In the genomic region with DNA sequence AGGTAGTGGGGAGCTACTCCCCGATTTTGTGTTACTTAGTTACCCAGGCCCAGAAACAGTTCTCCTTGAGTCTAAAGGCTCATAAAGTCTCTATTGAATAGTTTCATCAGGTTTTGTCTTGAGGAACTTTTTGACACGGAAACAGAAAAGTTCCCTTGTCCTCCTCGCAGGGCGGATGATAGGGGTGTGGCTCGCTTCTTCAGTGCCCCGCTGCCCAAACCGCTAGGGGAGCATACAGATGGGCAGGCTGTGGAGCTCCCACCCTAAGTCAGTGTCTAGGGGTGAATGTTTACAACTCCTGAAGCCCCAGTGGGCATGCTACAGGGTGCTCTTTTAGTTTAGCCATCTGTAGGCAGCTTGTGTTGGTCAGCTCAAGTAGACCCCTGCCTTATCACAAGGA, we compare ENCODE assay signal across 23 cellular contexts. TPM values are rescaled to one million over a fixed set of nuclear protein-coding genes. Genes with fewer than 3 reads are reported as not detected.
"Had no signal": no experiment of that assay in that cellular context is flagged by ENCODE, and none has a peak within 500 bp of the region (broad histone marks: within the 10 kb centered on the region; RNA-seq: fewer than 3 reads in every experiment).

No MANE protein-coding gene starts in this region.

- FAIRE-seq: astrocyte, endothelial cell of umbilical vein had no signal

- ATAC-seq: effector memory CD8-positive, alpha-beta T cell; left ventricle myocardium superior had no signal

- H3K27ac Mint-ChIP-seq: activated CD4-positive, alpha-beta memory T cell treated with anti-CD3 and anti-CD28 coated beads for 36 hours; activated naive CD8-positive, alpha-beta T cell treated with anti-CD3 and anti-CD28 coated beads for 36 hours; effector memory CD8-positive, alpha-beta T cell; type B pancreatic cell had no signal

- H3K4me1 ChIP-seq: sigmoid colon had no signal

- H3K36me3 Mint-ChIP-seq: activated CD4-positive, alpha-beta memory T cell treated with anti-CD3 and anti-CD28 coated beads for 36 hours; activated naive CD8-positive, alpha-beta T cell treated with anti-CD3 and anti-CD28 coated beads for 36 hours; type B pancreatic cell had no signal

- H3K27ac ChIP-seq: sigmoid colon, thoracic aorta had no signal

- H3K4me3 Mint-ChIP-seq: activated CD4-positive, alpha-beta memory T cell treated with anti-CD3 and anti-CD28 coated beads for 36 hours; activated naive CD8-positive, alpha-beta T cell treated with anti-CD3 and anti-CD28 coated beads for 36 hours; effector memory CD8-positive, alpha-beta T cell; neural crest cell; type B pancreatic cell had no signal

- H3K36me3 ChIP-seq: sigmoid colon, thoracic aorta had no signal

- H3K9me3 ChIP-seq: sigmoid colon, thoracic aorta had no signal

- H3K4me3 ChIP-seq: dorsolateral prefrontal cortex, sigmoid colon, smooth muscle cell, thoracic aorta had no signal

- H3K4me1 Mint-ChIP-seq: neural crest cell had no signal

- H3K27me3 ChIP-seq: dorsolateral prefrontal cortex, sigmoid colon had no signal

- H3K9me3 Mint-ChIP-seq: activated CD4-positive, alpha-beta memory T cell treated with anti-CD3 and anti-CD28 coated beads for 36 hours; activated naive CD8-positive, alpha-beta T cell treated with anti-CD3 and anti-CD28 coated beads for 36 hours; effector memory CD8-positive, alpha-beta T cell; neural crest cell; type B pancreatic cell had no signal

- H3K4me2 ChIP-seq: smooth muscle cell had no signal

- DNase-seq: activated CD4-positive, alpha-beta memory T cell treated with anti-CD3 and anti-CD28 coated beads for 36 hours; activated CD4-positive, alpha-beta T cell treated with anti-CD3 and anti-CD28 coated beads for 4 hours; activated CD4-positive, CD25-positive, alpha-beta regulatory T cell; activated naive CD4-positive, alpha-beta T cell treated with Interleukin-2 at 50 U/mL for 16 hours; activated naive CD8-positive, alpha-beta T cell treated with anti-CD3 and anti-CD28 coated beads for 36 hours; activated T-cell treated with anti-CD3 and anti-CD28 coated beads, Interleukin-2, amount 50 U/mL, for 48 hours; central memory CD4-positive, alpha-beta T cell; dorsolateral prefrontal cortex; effector memory CD8-positive, alpha-beta T cell; foreskin melanocyte; left ventricle myocardium superior; occipital lobe; sigmoid colon; stimulated activated CD4-positive, alpha-beta T cell treated with anti-CD3 and anti-CD28 coated beads, Interleukin-15, amount 100 ng/mL, for 24 hours; stimulated activated naive CD4-positive, alpha-beta T cell; T1000 had no signal

RNA-seq across cellular contexts. Expression of gene SGCG, which starts 33.5 kb away (rescaled TPM):
- total RNA-seq: activated CD4-positive, alpha-beta memory T cell treated with anti-CD3 and anti-CD28 coated beads for 36 hours; activated naive CD8-positive, alpha-beta T cell treated with anti-CD3 and anti-CD28 coated beads for 36 hours; endothelial cell of umbilical vein; neural crest cell; T-helper 1 cell treated with Interleukin-12 subunit alpha and Interleukin-12 subunit beta and Interleukin-4 antibody, amounts not matched to agents 30 ng/mL and 1 ng/mL, for 36 hours had no signal
